Comparison of ENCODE assay signal across 10 cellular contexts in genomic region chr20:32728435-32728834, GRCh38. TPM values are rescaled to one million over a fixed set of nuclear protein-coding genes. Genes with fewer than 3 reads are reported as not detected.
A peak's percentile ranks its signal among the peaks of the same experiment; 100 is the strongest.
DNase-seq lines count a peak whose midpoint lies in the region; ATAC-seq and TF ChIP-seq lines count a peak whose summit lies in the region.
"Not testable (repeated sequence)": the region's sequence is repeated elsewhere in the genome, so short reads cannot be mapped to it uniquely, and the experiment has no call there.
"Had no signal": no experiment of that assay in that cellular context is flagged by ENCODE, and none has a peak within 500 bp of the region (broad histone marks: within the 10 kb centered on the region; RNA-seq: fewer than 3 reads in every experiment).

No MANE protein-coding gene starts in this region.

- H4K20me1 ChIP-seq in PC-9 (ENCODE audit: insufficient read depth): not testable (repeated sequence)

- H3F3A ChIP-seq in PC-9 (ENCODE audit: insufficient read depth, low read depth): peaks cover 30% of the 10 kb centered on the region

- BruUV-seq in Caco-2 (replicated peaks; lab: Mats Ljungman, UMichigan); PC-9 (replicated peaks; lab: Mats Ljungman, UMichigan): not testable (repeated sequence)

- not testable (repeated sequence) for ATAC-seq in central memory CD8-positive, alpha-beta T cell (replicated peaks; ENCODE audit: extremely low read depth, poor library complexity, severe bottlenecking)

- H3K36me3 Mint-ChIP-seq in Caco-2 (ENCODE audit: insufficient read depth, unreplicated experiment): peaks cover 85% of the 10 kb centered on the region
- H3K36me3 Mint-ChIP-seq in activated naive CD4-positive, alpha-beta T cell treated with anti-CD3 and anti-CD28 coated beads, Interleukin-2, amount 50 U/mL, for 24 hours: not testable (repeated sequence)
- H3K36me3 Mint-ChIP-seq in central memory CD8-positive, alpha-beta T cell (ENCODE audit: insufficient read depth): peaks cover 40% of the 10 kb centered on the region
- peaks cover 47% of the 10 kb centered on the region for H3K36me3 Mint-ChIP-seq in nephron progenitor cell (ENCODE audit: low read depth)

- H2AFZ ChIP-seq in PC-9; mesenchymal stem cell (ENCODE audit: low read depth, low read length): not testable (repeated sequence)

- POLR2A ChIA-PET in Caco-2 (lab: Charles Lee); PC-9 (lab: Charles Lee; ENCODE audit: unreplicated experiment): not testable (repeated sequence)

- peaks cover 13% of the 10 kb centered on the region for H3K79me1 ChIP-seq in mesenchymal stem cell (replicated peaks; ENCODE audit: low read length, poor library complexity, severe bottlenecking)

- not testable (repeated sequence) for H3K9me2 ChIP-seq in PC-9 (ENCODE audit: insufficient read depth)

- not testable (repeated sequence) for H3K27me3 Mint-ChIP-seq in Caco-2 (ENCODE audit: insufficient read depth, unreplicated experiment); activated naive CD4-positive, alpha-beta T cell treated with anti-CD3 and anti-CD28 coated beads, Interleukin-2, amount 50 U/mL, for 24 hours; central memory CD8-positive, alpha-beta T cell; nephron progenitor cell (ENCODE audit: low read depth, poor library complexity)

- not testable (repeated sequence) for H3K14ac ChIP-seq in mesenchymal stem cell (ENCODE audit: low read length in 2 of 2)

- peak in 1 of 2 experiments; percentile 46 for DNase-seq in Caco-2
- not testable (repeated sequence) for DNase-seq in PC-9; central memory CD8-positive, alpha-beta T cell (ENCODE audit: low spot score in 2 of 2); mesenchymal stem cell; nephron progenitor cell

- intact Hi-C loops in Caco-2 (cut with micrococcal nuclease; ENCODE audit: unreplicated experiment); PC-9 (cut with micrococcal nuclease; ENCODE audit: unreplicated experiment): not testable (repeated sequence)

- H3K27ac Mint-ChIP-seq in Caco-2 (ENCODE audit: unreplicated experiment) (peak overlapping the region; percentile 88), nephron progenitor cell (peak overlapping the region; percentile 91)
- peak overlapping the region; percentile 43 for H3K27ac Mint-ChIP-seq in activated naive CD4-positive, alpha-beta T cell treated with anti-CD3 and anti-CD28 coated beads, Interleukin-2, amount 50 U/mL, for 24 hours
- H3K27ac Mint-ChIP-seq in central memory CD8-positive, alpha-beta T cell (ENCODE audit: low read depth): peak overlapping the region; percentile 79

- H3K79me2 ChIP-seq in PC-9 (ENCODE audit: low read depth): not testable (repeated sequence)

- H3K4me3 Mint-ChIP-seq in Caco-2 (ENCODE audit: unreplicated experiment); activated naive CD4-positive, alpha-beta T cell treated with anti-CD3 and anti-CD28 coated beads, Interleukin-2, amount 50 U/mL, for 24 hours; central memory CD8-positive, alpha-beta T cell; nephron progenitor cell: not testable (repeated sequence)

- not testable (repeated sequence) for TF ChIP-seq CTCF in Caco-2 (IDR thresholded peaks at IDR 0.05; ENCODE audit: insufficient read depth in 1 of 2, low read depth in 1 of 2, low read length in 1 of 2, severe bottlenecking in 1 of 2, unreplicated experiment in 1 of 2); PC-9 (conservative IDR thresholded peaks at IDR 0.05); nephron progenitor cell (IDR thresholded peaks at IDR 0.05)

- not testable (repeated sequence) for H2BK12ac ChIP-seq in mesenchymal stem cell (ENCODE audit: low read length in 2 of 2)

- H2BK15ac ChIP-seq in mesenchymal stem cell (ENCODE audit: low read depth, poor library complexity, severe bottlenecking): not testable (repeated sequence)

- not testable (repeated sequence) for H3K23ac ChIP-seq in mesenchymal stem cell (ENCODE audit: low read length in 2 of 2)

- not testable (repeated sequence) for H2BK120ac ChIP-seq in mesenchymal stem cell (ENCODE audit: low read depth, low read length)

- H3K36me3 ChIP-seq in Caco-2 (ENCODE audit: control insufficient read depth, insufficient read depth, low read length); urinary bladder (ENCODE audit: insufficient read depth): not testable (repeated sequence)
- H3K36me3 ChIP-seq in PC-9 (ENCODE audit: low read depth) (peaks cover 10% of the 10 kb centered on the region; the same call in 1 of the 2 replicates), mesenchymal stem cell (ENCODE audit: control insufficient read depth in 1 of 2, insufficient read depth in 2 of 2, low read depth in 1 of 2, low read length in 2 of 2) (peaks cover 12 to 19% of the 10 kb centered on the region in 2 experiments)

- not testable (repeated sequence) for H3K9ac ChIP-seq in mesenchymal stem cell (ENCODE audit: low read length)

- not testable (repeated sequence) for H3K18ac ChIP-seq in mesenchymal stem cell (ENCODE audit: low read depth in 1 of 2, low read length in 2 of 2)

- H2AK5ac ChIP-seq in mesenchymal stem cell (ENCODE audit: low read length, severe bottlenecking): not testable (repeated sequence)

- WGBS in mesenchymal stem cell: 91% methylated on average over 6 of the region's 6 CpGs
- 95% methylated on average over 6 of the region's 6 CpGs for WGBS in urinary bladder

- H3K4me3 ChIP-seq in Caco-2 (ENCODE audit: low read depth, low read length); PC-9; mesenchymal stem cell (ENCODE audit: insufficient read depth in 1 of 2, low read depth in 1 of 2, low read length in 2 of 2); urinary bladder (ENCODE audit: low read depth, low read length): not testable (repeated sequence)

- not testable (repeated sequence) for H4K8ac ChIP-seq in mesenchymal stem cell (ENCODE audit: low read length)

- H3K4me1 Mint-ChIP-seq in Caco-2 (ENCODE audit: low read depth, unreplicated experiment) (peaks cover 53% of the 10 kb centered on the region), nephron progenitor cell (peaks cover 18% of the 10 kb centered on the region)
- peaks cover 24% of the 10 kb centered on the region for H3K4me1 Mint-ChIP-seq in activated naive CD4-positive, alpha-beta T cell treated with anti-CD3 and anti-CD28 coated beads, Interleukin-2, amount 50 U/mL, for 24 hours
- peaks cover 19% of the 10 kb centered on the region for H3K4me1 Mint-ChIP-seq in central memory CD8-positive, alpha-beta T cell

- peaks cover 50% of the 10 kb centered on the region for H3K4me1 ChIP-seq in Caco-2
- H3K4me1 ChIP-seq in PC-9 (replicated peaks; ENCODE audit: insufficient read depth): peaks cover 30% of the 10 kb centered on the region
- not testable (repeated sequence) for H3K4me1 ChIP-seq in mesenchymal stem cell (ENCODE audit: control insufficient read depth, insufficient read depth, low read depth, low read length); urinary bladder (ENCODE audit: insufficient read depth)

- not testable (repeated sequence) for H3K9me3 ChIP-seq in Caco-2; PC-9 (ENCODE audit: insufficient read depth, low read depth); mesenchymal stem cell (ENCODE audit: control insufficient read depth, low read length)

- H4K91ac ChIP-seq in mesenchymal stem cell (ENCODE audit: low read length): not testable (repeated sequence)

- not testable (repeated sequence) for H3K9me3 Mint-ChIP-seq in Caco-2 (ENCODE audit: unreplicated experiment); activated naive CD4-positive, alpha-beta T cell treated with anti-CD3 and anti-CD28 coated beads, Interleukin-2, amount 50 U/mL, for 24 hours; central memory CD8-positive, alpha-beta T cell; nephron progenitor cell

- not testable (repeated sequence) for H3K4me2 ChIP-seq in PC-9; mesenchymal stem cell (ENCODE audit: low read length, poor library complexity, severe bottlenecking)

- H2BK5ac ChIP-seq in mesenchymal stem cell (ENCODE audit: low read depth, low read length, poor library complexity, severe bottlenecking): not testable (repeated sequence)

- H3K4ac ChIP-seq in mesenchymal stem cell (ENCODE audit: low read depth in 1 of 2, low read length in 2 of 2): not testable (repeated sequence)

- CTCF ChIA-PET in Caco-2 (lab: Charles Lee): interaction anchor here (0.5 kb wide), 1 partner anchor 54 kb away, joined by 3 read pairs; no protein-coding TSS in a partner anchor
- CTCF ChIA-PET in PC-9 (lab: Charles Lee): not testable (repeated sequence)

- peak overlapping the region; percentile 7; the same call in 1 of the 2 replicates for H3K27ac ChIP-seq in PC-9
- H3K27ac ChIP-seq in mesenchymal stem cell (ENCODE audit: low read length, poor library complexity, severe bottlenecking): peak overlapping the region; percentile 4
- H3K27ac ChIP-seq in urinary bladder (ENCODE audit: low read depth): peak overlapping the region; percentile 5

- not testable (repeated sequence) for H3K27me3 ChIP-seq in Caco-2 (replicated peaks; ENCODE audit: control insufficient read depth, insufficient read depth, low read length); PC-9 (ENCODE audit: insufficient read depth, low read depth); mesenchymal stem cell (ENCODE audit: control insufficient read depth in 1 of 2, insufficient read depth in 1 of 2, low read length in 2 of 2)

RNA-seq across cellular contexts. Expression of gene COMMD7, which starts 14.8 kb away (rescaled TPM):
- 142 and 160 TPM in 2 replicates for total RNA-seq in Caco-2 (2022)
- total RNA-seq in PC-9 (2021): 42.3 and 43.0 TPM in 2 replicates
- 75.5 TPM for polyA plus RNA-seq in mesenchymal stem cell (2013, experiment 1 of 2)
- polyA plus RNA-seq in mesenchymal stem cell (2013, experiment 2 of 2): 79.7 TPM
- 11.9 TPM for total RNA-seq in urinary bladder
- polyA plus RNA-seq in urinary bladder: 49.6 TPM

RNA-seq across cellular contexts. Expression of gene DNMT3B, which starts 33.8 kb away (rescaled TPM):
- total RNA-seq in Caco-2 (2022) (95.5 and 105 TPM in 2 replicates), PC-9 (2021) (5.7 and 8.0 TPM in 2 replicates), urinary bladder (2.4 TPM)
- 3.1 TPM for polyA plus RNA-seq in mesenchymal stem cell (2013, experiment 1 of 2)
- polyA plus RNA-seq in mesenchymal stem cell (2013, experiment 2 of 2): 2.9 TPM
- polyA plus RNA-seq in urinary bladder: 1.0 TPM

RNA-seq across cellular contexts. Expression of gene C20orf203, which starts 54.7 kb away (rescaled TPM):
- total RNA-seq in Caco-2 (2022) (not detected in 2 replicates), PC-9 (2021) (0.08 TPM in 1 of 2 replicates, not detected in the other), urinary bladder (0.11 TPM)
- not detected for polyA plus RNA-seq in mesenchymal stem cell (2013, experiment 1 of 2)
- polyA plus RNA-seq in mesenchymal stem cell (2013, experiment 2 of 2): not detected
- polyA plus RNA-seq in urinary bladder: 0.05 TPM
- total RNA-seq: A673, HT-29, LHCN-M2 had no signal

Comparison
In these comparisons a context has a peak if more than half of its experiments do, and no peak if none do; other contexts are left out.
1. RNA of gene DNMT3B, which starts 33.8 kb away (total RNA-seq): 95.5 to 105 TPM in Caco-2; 5.7 to 8.0 TPM in PC-9 and 2.4 TPM in urinary bladder (single experiment); every median in the first group is over 10 times any median in the second.
2. Peak in every context shown above with its lines, with median percentiles within 50 percentile points of each other: H3K27ac Mint-ChIP-seq and H3K27ac ChIP-seq.